26 cellular contexts compared by ENCODE assay signal in the genomic region with DNA sequence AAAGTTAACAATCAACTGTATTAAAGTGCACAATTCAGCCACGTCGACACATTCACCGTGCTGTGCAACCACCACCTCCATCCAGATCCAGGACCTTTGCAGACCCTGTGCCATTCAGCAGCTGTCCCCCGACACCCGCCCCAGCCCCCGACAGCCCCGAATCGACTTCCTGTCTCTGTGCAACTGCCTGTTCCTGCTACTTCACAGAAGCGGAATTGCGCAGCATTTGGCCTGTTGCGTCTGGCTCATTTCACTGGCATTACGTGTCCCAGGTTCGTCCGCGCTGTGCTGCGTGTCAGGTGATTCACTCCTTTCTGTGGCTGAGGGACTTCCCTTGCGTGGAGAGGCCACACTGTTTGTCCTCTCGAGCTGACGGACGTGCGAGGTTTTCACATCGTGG.
"Had no signal": no experiment of that assay in that cellular context is flagged by ENCODE, and none has a peak within 500 bp of the region (broad histone marks: within the 10 kb centered on the region; RNA-seq: fewer than 3 reads in every experiment).

No MANE protein-coding gene starts in this region.

- H3K27ac Mint-ChIP-seq: activated CD8-positive, alpha-beta T cell treated with anti-CD3 and anti-CD28 coated beads for 36 hours; activated naive CD4-positive, alpha-beta T cell treated with anti-CD3 and anti-CD28 coated beads, Interleukin-2, amount 50 U/mL, for 72 hours; activated naive CD8-positive, alpha-beta T cell treated with anti-CD3 and anti-CD28 coated beads, Interleukin-2, amount 50 U/mL, for 24 hours; brain; T-cell had no signal

- H3K4me3 ChIP-seq: cardiac muscle cell, K562, SK-N-MC had no signal

- H3K4me1 Mint-ChIP-seq: activated naive CD8-positive, alpha-beta T cell treated with anti-CD3 and anti-CD28 coated beads, Interleukin-2, amount 50 U/mL, for 24 hours; brain; T-cell had no signal

- ATAC-seq: activated CD8-positive, alpha-beta T cell treated with anti-CD3 and anti-CD28 coated beads for 36 hours; activated naive CD4-positive, alpha-beta T cell treated with anti-CD3 and anti-CD28 coated beads, Interleukin-2, amount 50 U/mL, for 72 hours; activated naive CD8-positive, alpha-beta T cell treated with anti-CD3 and anti-CD28 coated beads, Interleukin-2, amount 50 U/mL, for 24 hours; K562; Right ventricle myocardium inferior; T-cell had no signal

- H3K27me3 Mint-ChIP-seq: activated CD8-positive, alpha-beta T cell treated with anti-CD3 and anti-CD28 coated beads for 36 hours; activated naive CD8-positive, alpha-beta T cell treated with anti-CD3 and anti-CD28 coated beads, Interleukin-2, amount 50 U/mL, for 24 hours; T-cell had no signal

- H3K4me3 Mint-ChIP-seq: activated CD8-positive, alpha-beta T cell treated with anti-CD3 and anti-CD28 coated beads for 36 hours; activated naive CD8-positive, alpha-beta T cell treated with anti-CD3 and anti-CD28 coated beads, Interleukin-2, amount 50 U/mL, for 24 hours; brain; T-cell had no signal

- H3K27ac ChIP-seq: cardiac muscle cell, SK-N-MC, VCaP had no signal

- DNase-seq: activated CD4-positive, alpha-beta T cell treated with anti-CD3 and anti-CD28 coated beads for 4 hours; activated CD8-positive, alpha-beta memory T cell treated with anti-CD3 and anti-CD28 coated beads, Interleukin-2, amount 50 U/mL, for 4 hours; activated CD8-positive, alpha-beta T cell treated with anti-CD3 and anti-CD28 coated beads for 36 hours; activated naive CD4-positive, alpha-beta T cell treated with Interleukin-2 at 50 U/mL for 16 hours; activated naive CD8-positive, alpha-beta T cell treated with anti-CD3 and anti-CD28 coated beads, Interleukin-2, amount 50 U/mL, for 24 hours; amniotic stem cell; Karpas-422; MM.1S; NCI-H1105; NCI-H1436; NCI-H1694 treated with DMSO at 0.1 percent for 48 hours; NCI-H2029 treated with DMSO at 0.1 percent for 48 hours; NCI-H345; NCI-H510A; NCI-H526 treated with DMSO at 0.1 percent for 48 hours; NCI-H82; T-cell; T-helper 2 cell; T1000 had no signal

- H3K27me3 ChIP-seq: cardiac muscle cell had no signal

- H3K36me3 ChIP-seq: cardiac muscle cell had no signal
